In genomic region chr10:30553018-30553624, GRCh38 we compare ENCODE assay signal across 1 cellular context.
TF ChIP-seq lines count a peak whose summit lies in the region.

No MANE protein-coding gene starts in this region.

TF ChIP-seq in K562, 482 proteins besides CTCF, POLR2A, EP300 and RAD21 (continued from another document and continues in another):
- TF ChIP-seq TARDBP (IDR thresholded peaks at IDR 0.05) (no peak), NRF1 (conservative IDR thresholded peaks at IDR 0.05 in 1 of 2, IDR thresholded peaks at IDR 0.05 in 1 of 2) (peak; percentile 34 to 58; a peak in 3 of 4 replicates), PCBP2 (IDR thresholded peaks at IDR 0.05; ENCODE audit: low read depth, low read length, poor library complexity, severe bottlenecking) (no peak), MAFG (tag; conservative IDR thresholded peaks at IDR 0.05) (peak; percentile 83), WHSC1 (IDR thresholded peaks at IDR 0.05; ENCODE audit: low read length) (no peak), ESRRA (IDR thresholded peaks at IDR 0.05; ENCODE audit: borderline replicate concordance, low read depth) (no peak), HES1 (IDR thresholded peaks at IDR 0.05; ENCODE audit: low read depth) (peak; percentile 71), ZNF318 (IDR thresholded peaks at IDR 0.05; ENCODE audit: borderline replicate concordance in 1 of 2, low read depth in 1 of 2) (peak in 1 of 2 experiments; percentile 45; a peak in 2 of 4 replicates), BDP1 (IDR thresholded peaks at IDR 0.05; ENCODE audit: insufficient read depth, insufficient read length) (no peak), ZEB2 (IDR thresholded peaks at IDR 0.05) (no peak), RBM22 (IDR thresholded peaks at IDR 0.05; ENCODE audit: low read depth, low read length, poor library complexity, severe bottlenecking) (no peak), PHF21A (IDR thresholded peaks at IDR 0.05; ENCODE audit: borderline replicate concordance, low read depth) (peak; percentile 38; the same call in 1 of the 2 replicates), CEBPB (tag; IDR thresholded peaks at IDR 0.05) (0 out of 2 replicates have a peak, but pooled peaks have one; percentile 3), ARID3B (CRISPR knock-in tag; IDR thresholded peaks at IDR 0.05; ENCODE audit: borderline replicate concordance) (no peak), HLTF (IDR thresholded peaks at IDR 0.05) (no peak), ZNF583 (CRISPR knock-in tag; IDR thresholded peaks at IDR 0.05) (no peak), BRCA1 (IDR thresholded peaks at IDR 0.05) (no peak), BRCA1 (CRISPR knock-in tag; IDR thresholded peaks at IDR 0.05) (no peak), FOXP1 (CRISPR knock-in tag; IDR thresholded peaks at IDR 0.05) (no peak), GABPB1 (CRISPR knock-in tag; IDR thresholded peaks at IDR 0.05) (0 out of 2 replicates have a peak, but pooled peaks have one; percentile 45), ZNF592 (IDR thresholded peaks at IDR 0.05) (peak; percentile 12; the same call in 1 of the 2 replicates), HNRNPL (IDR thresholded peaks at IDR 0.05; ENCODE audit: low read depth, low read length) (no peak), POLR3G (IDR thresholded peaks at IDR 0.05; ENCODE audit: extremely low read depth, insufficient read length, insufficient replicate concordance) (no peak), KAT2B (IDR thresholded peaks at IDR 0.05; ENCODE audit: low read depth, low read length) (no peak), ZNF282 (CRISPR knock-in tag; IDR thresholded peaks at IDR 0.05) (no peak), DMBX1 (CRISPR knock-in tag; IDR thresholded peaks at IDR 0.05; ENCODE audit: borderline replicate concordance) (0 out of 2 replicates have a peak, but pooled peaks have one; percentile 15), ZNF165 (CRISPR knock-in tag; IDR thresholded peaks at IDR 0.05; ENCODE audit: borderline replicate concordance) (no peak), HDAC1 (IDR thresholded peaks at IDR 0.05) (peak in 1 of 2 experiments; percentile 82; a peak in 2 of 4 replicates), TSHZ1 (CRISPR knock-in tag; IDR thresholded peaks at IDR 0.05) (no peak), KHSRP (IDR thresholded peaks at IDR 0.05) (no peak), TFAM (CRISPR knock-in tag; conservative IDR thresholded peaks at IDR 0.05) (no peak), ATF4 (CRISPR knock-in tag; IDR thresholded peaks at IDR 0.05) (no peak), ZBTB12 (CRISPR knock-in tag; IDR thresholded peaks at IDR 0.05) (no peak), TCFL5 (CRISPR knock-in tag; conservative IDR thresholded peaks at IDR 0.05) (no peak), MCM3 (IDR thresholded peaks at IDR 0.05) (no peak), SAFB (IDR thresholded peaks at IDR 0.05; ENCODE audit: borderline replicate concordance, low read depth, low read length) (no peak), PATZ1 (CRISPR knock-in tag; IDR thresholded peaks at IDR 0.05; ENCODE audit: borderline replicate concordance) (no peak), MTA1 (IDR thresholded peaks at IDR 0.05; ENCODE audit: borderline replicate concordance) (0 out of 2 replicates have a peak, but pooled peaks have one; percentile 12)
